ENCODE assay signal across 2 cellular contexts in the genomic region with DNA sequence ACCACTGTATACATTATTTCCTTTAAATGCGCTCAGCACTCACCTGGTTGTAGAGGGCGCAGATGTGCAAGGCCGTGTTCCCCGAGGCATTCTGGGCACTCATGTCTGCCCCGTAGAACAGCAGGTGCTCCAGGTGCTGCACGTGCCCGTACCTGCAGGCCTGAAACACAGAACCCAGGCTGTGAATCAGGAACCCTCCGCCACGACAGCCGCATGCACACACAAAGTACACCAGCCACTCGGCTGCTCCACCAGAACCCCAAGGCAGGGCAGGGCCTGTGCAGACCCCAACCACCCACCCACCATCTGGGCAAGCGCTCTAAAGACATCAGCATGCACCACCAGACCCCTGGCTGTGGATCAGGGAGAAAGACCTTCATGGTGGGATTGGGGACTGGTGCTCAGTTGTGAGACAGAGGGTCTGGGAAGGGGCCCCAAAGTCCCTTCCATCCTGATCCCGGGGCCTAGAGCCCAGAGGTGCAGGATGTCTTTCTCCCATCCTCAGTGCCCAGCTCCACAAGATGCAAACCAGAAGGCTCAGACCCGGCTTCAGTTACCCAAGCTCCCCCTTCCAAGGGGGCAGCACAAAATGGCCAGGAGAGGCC.
TF ChIP-seq lines count a peak whose summit lies in the region.

No MANE protein-coding gene starts in this region.

TF ChIP-seq in IMR-90, 13 proteins besides CTCF, POLR2A, EP300 and RAD21:
- no peak for TF ChIP-seq MAFK (IDR thresholded peaks at IDR 0.05; ENCODE audit: low read depth, low read length)
- TF ChIP-seq, protein P1, sequence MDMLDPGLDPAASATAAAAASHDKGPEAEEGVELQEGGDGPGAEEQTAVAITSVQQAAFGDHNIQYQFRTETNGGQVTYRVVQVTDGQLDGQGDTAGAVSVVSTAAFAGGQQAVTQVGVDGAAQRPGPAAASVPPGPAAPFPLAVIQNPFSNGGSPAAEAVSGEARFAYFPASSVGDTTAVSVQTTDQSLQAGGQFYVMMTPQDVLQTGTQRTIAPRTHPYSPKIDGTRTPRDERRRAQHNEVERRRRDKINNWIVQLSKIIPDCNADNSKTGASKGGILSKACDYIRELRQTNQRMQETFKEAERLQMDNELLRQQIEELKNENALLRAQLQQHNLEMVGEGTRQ (IDR thresholded peaks at IDR 0.05; ENCODE audit: low read depth, low read length) = no peak
- no peak for TF ChIP-seq RCOR1 (IDR thresholded peaks at IDR 0.05; ENCODE audit: insufficient replicate concordance, low read length)
- TF ChIP-seq MXI1 (IDR thresholded peaks at IDR 0.05; ENCODE audit: borderline replicate concordance, low read depth, low read length) = no peak
- no peak for TF ChIP-seq MAZ (IDR thresholded peaks at IDR 0.05; ENCODE audit: borderline replicate concordance, low read depth, low read length)
- TF ChIP-seq BHLHE40 (IDR thresholded peaks at IDR 0.05; ENCODE audit: low read depth, low read length) = no peak
- TF ChIP-seq, protein P2, sequence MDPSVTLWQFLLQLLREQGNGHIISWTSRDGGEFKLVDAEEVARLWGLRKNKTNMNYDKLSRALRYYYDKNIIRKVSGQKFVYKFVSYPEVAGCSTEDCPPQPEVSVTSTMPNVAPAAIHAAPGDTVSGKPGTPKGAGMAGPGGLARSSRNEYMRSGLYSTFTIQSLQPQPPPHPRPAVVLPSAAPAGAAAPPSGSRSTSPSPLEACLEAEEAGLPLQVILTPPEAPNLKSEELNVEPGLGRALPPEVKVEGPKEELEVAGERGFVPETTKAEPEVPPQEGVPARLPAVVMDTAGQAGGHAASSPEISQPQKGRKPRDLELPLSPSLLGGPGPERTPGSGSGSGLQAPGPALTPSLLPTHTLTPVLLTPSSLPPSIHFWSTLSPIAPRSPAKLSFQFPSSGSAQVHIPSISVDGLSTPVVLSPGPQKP (IDR thresholded peaks at IDR 0.05; ENCODE audit: borderline replicate concordance, low read depth, low read length) = no peak
- no peak for TF ChIP-seq CEBPB (IDR thresholded peaks at IDR 0.05; ENCODE audit: low read depth, low read length)
- no peak for TF ChIP-seq SMC3 (IDR thresholded peaks at IDR 0.05; ENCODE audit: low read depth, low read length)

TF ChIP-seq in H1, 55 proteins besides CTCF, POLR2A, EP300 and RAD21:
- TF ChIP-seq RNF2 (IDR thresholded peaks at IDR 0.05; ENCODE audit: borderline replicate concordance, low read depth, low read length, missing control alignments, poor library complexity, severe bottlenecking) (no peak), SRF (IDR thresholded peaks at IDR 0.05; ENCODE audit: low read depth, low read length) (no peak), BACH1 (IDR thresholded peaks at IDR 0.05; ENCODE audit: low read length) (no peak), CBX8 (IDR thresholded peaks at IDR 0.05; ENCODE audit: borderline replicate concordance, low read depth, low read length) (no peak), KDM1A (IDR thresholded peaks at IDR 0.05; ENCODE audit: borderline replicate concordance, low read length) (no peak), GTF2F1 (IDR thresholded peaks at IDR 0.05; ENCODE audit: borderline replicate concordance, low read depth, low read length) (no peak), ASH2L (IDR thresholded peaks at IDR 0.05; ENCODE audit: low read length) (no peak), BRCA1 (IDR thresholded peaks at IDR 0.05; ENCODE audit: low read depth, low read length) (no peak), CBX5 (IDR thresholded peaks at IDR 0.05; ENCODE audit: low read depth, low read length) (no peak), SP1 (IDR thresholded peaks at IDR 0.05; ENCODE audit: low read depth, low read length) (no peak), SAP30 (IDR thresholded peaks at IDR 0.05; ENCODE audit: insufficient read depth, insufficient replicate concordance, low read length) (no peak), BCL11A (IDR thresholded peaks at IDR 0.05; ENCODE audit: low read depth in 2 of 2, low read length in 2 of 2) (no peak), SIN3A (conservative IDR thresholded peaks at IDR 0.05 in 1 of 2, IDR thresholded peaks at IDR 0.05 in 1 of 2; ENCODE audit: low read depth in 1 of 2, low read length in 2 of 2) (no peak), SP2 (IDR thresholded peaks at IDR 0.05; ENCODE audit: low read length) (no peak)
- TF ChIP-seq, protein P1 (IDR thresholded peaks at IDR 0.05; ENCODE audit: low read length) = no peak
- TF ChIP-seq, protein P3, sequence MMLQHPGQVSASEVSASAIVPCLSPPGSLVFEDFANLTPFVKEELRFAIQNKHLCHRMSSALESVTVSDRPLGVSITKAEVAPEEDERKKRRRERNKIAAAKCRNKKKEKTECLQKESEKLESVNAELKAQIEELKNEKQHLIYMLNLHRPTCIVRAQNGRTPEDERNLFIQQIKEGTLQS (IDR thresholded peaks at IDR 0.05; ENCODE audit: insufficient read depth, low read depth, low read length) = no peak
- TF ChIP-seq, protein P4, sequence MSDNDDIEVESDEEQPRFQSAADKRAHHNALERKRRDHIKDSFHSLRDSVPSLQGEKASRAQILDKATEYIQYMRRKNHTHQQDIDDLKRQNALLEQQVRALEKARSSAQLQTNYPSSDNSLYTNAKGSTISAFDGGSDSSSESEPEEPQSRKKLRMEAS (IDR thresholded peaks at IDR 0.05) = no peak
- TF ChIP-seq, protein P5, sequence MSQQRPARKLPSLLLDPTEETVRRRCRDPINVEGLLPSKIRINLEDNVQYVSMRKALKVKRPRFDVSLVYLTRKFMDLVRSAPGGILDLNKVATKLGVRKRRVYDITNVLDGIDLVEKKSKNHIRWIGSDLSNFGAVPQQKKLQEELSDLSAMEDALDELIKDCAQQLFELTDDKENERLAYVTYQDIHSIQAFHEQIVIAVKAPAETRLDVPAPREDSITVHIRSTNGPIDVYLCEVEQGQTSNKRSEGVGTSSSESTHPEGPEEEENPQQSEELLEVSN (IDR thresholded peaks at IDR 0.05) = no peak
